ENCODE assay signal across 17 cellular contexts in the genomic region with DNA sequence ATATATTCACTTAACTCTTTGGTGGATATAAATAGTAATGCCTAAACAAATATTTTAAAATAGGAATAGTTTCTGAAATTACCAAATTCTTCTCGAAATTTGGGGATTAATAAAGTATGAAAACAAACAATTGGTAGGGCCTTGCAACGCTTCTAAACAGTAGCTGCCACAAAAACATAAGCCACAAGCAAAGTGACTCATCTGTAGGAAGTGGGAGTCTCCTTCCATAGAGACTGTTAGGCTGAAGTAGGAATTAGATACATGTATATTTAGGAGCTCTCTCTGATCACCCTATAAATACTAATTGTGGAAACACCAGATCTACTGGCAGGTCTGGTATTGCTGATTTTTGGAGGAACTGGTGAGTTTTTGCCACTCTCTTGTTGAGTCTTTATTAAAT. TPM values are rescaled to one million over a fixed set of nuclear protein-coding genes. Genes with fewer than 3 reads are reported as not detected.
A peak's percentile ranks its signal among the peaks of the same experiment; 100 is the strongest.
DNase-seq lines count a peak whose midpoint lies in the region; ATAC-seq and TF ChIP-seq lines count a peak whose summit lies in the region.
"Had no signal": no experiment of that assay in that cellular context is flagged by ENCODE, and none has a peak within 500 bp of the region (broad histone marks: within the 10 kb centered on the region; RNA-seq: fewer than 3 reads in every experiment).

No MANE protein-coding gene starts in this region.

- H3K4me1 ChIP-seq in GM23338 (ENCODE audit: insufficient read depth), result peaks cover 8% of the 10 kb centered on the region; the same call in 1 of the 2 replicates
- H3K4me1 ChIP-seq in PC-3 (ENCODE audit: insufficient read depth, low read length), result peaks cover 13% of the 10 kb centered on the region
- peaks cover 23% of the 10 kb centered on the region for H3K4me1 ChIP-seq in parathyroid adenoma
- H3K4me1 ChIP-seq: left lung had no signal

- H3K27me3 ChIP-seq in GM23338 (ENCODE audit: insufficient read depth) (no peaks in the 10 kb centered on the region), PC-3 (ENCODE audit: low read length) (no peaks in the 10 kb centered on the region), parathyroid adenoma (ENCODE audit: control insufficient read depth, insufficient read depth, low read length) (no peaks in the 10 kb centered on the region)
- H3K27me3 ChIP-seq: left lung had no signal

- peak overlapping the region; percentile 63; the same call in 1 of the 2 replicates for H2AFZ ChIP-seq in GM23338
- no peak overlapping the region for H2AFZ ChIP-seq in PC-3 (ENCODE audit: low read length)
- H2AFZ ChIP-seq in parathyroid adenoma, result peak overlapping the region; percentile 78

- H3F3A ChIP-seq in GM23338 (replicated peaks; ENCODE audit: low read depth), result no peaks in the 10 kb centered on the region
- H3F3A ChIP-seq in PC-3 (ENCODE audit: low read length, unreplicated experiment), result no peaks in the 10 kb centered on the region

- H4K20me1 ChIP-seq in GM23338 (replicated peaks; ENCODE audit: insufficient read depth), result no peaks in the 10 kb centered on the region
- H4K20me1 ChIP-seq in PC-3 (ENCODE audit: low read length), result no peaks in the 10 kb centered on the region

- H3K79me2 ChIP-seq in GM23338 (replicated peaks; ENCODE audit: insufficient read depth), result no peaks in the 10 kb centered on the region
- H3K79me2 ChIP-seq in PC-3 (ENCODE audit: low read length), result no peaks in the 10 kb centered on the region
- no peaks in the 10 kb centered on the region for H3K79me2 ChIP-seq in parathyroid adenoma

- H3K9me3 Mint-ChIP-seq in GM23338, result no peaks in the 10 kb centered on the region; the same call in 2 of the 3 replicates
- H3K9me3 Mint-ChIP-seq in activated CD8-positive, alpha-beta T cell treated with anti-CD3 and anti-CD28 coated beads, Interleukin-2, amount 10 ng/mL, durations not matched to agents 7 days and 5 days (ENCODE audit: insufficient read depth), result no peaks in the 10 kb centered on the region
- H3K9me3 Mint-ChIP-seq: activated CD4-positive, alpha-beta memory T cell treated with anti-CD3 and anti-CD28 coated beads, Interleukin-2, amount 10 ng/mL, durations not matched to agents 7 days and 5 days; naive B cell had no signal

- DNase-seq in GM23338 (ENCODE audit: low spot score) (no peak), PC-3 (peak; percentile 49), choroid plexus epithelial cell (ENCODE audit: low read depth) (peak; percentile 50), DMS79 (lab: John Stamatoyannopoulos, UW) (no peak)
- DNase-seq in activated CD8-positive, alpha-beta T cell treated with anti-CD3 and anti-CD28 coated beads, Interleukin-2, amount 10 ng/mL, durations not matched to agents 7 days and 5 days, result no peak
- no peak for DNase-seq in stimulated activated CD4-positive, alpha-beta T cell treated with anti-CD3 and anti-CD28 coated beads, Interleukin-12 subunit alpha, Interleukin-12 subunit beta, amount 100 ng/mL, for 4 hours
- DNase-seq: activated CD4-positive, alpha-beta memory T cell treated with anti-CD3 and anti-CD28 coated beads, Interleukin-2, amount 10 ng/mL, durations not matched to agents 7 days and 5 days; cortex of kidney; DMS 273 treated with DMSO at 0.1 percent for 48 hours; left lung; naive B cell; NCI-H1417 treated with DMSO at 0.1 percent for 48 hours; NCI-H345 had no signal

- H3K4me3 ChIP-seq in GM23338 (no peak overlapping the region), PC-3 (ENCODE audit: low read length) (no peak overlapping the region), choroid plexus epithelial cell (ENCODE audit: low read depth, low read length) (no peak overlapping the region), parathyroid adenoma (ENCODE audit: low read depth, low read length) (no peak overlapping the region)
- H3K4me3 ChIP-seq: left lung had no signal

- no peak overlapping the region for H3K4me2 ChIP-seq in GM23338
- H3K4me2 ChIP-seq in PC-3 (ENCODE audit: low read length), result no peak overlapping the region
- H3K4me2 ChIP-seq in parathyroid adenoma (ENCODE audit: low read length), result no peak overlapping the region

- BruUV-seq in PC-3 (replicated peaks; lab: Mats Ljungman, UMichigan), result no TSS peak

- H3K4me3 Mint-ChIP-seq in GM23338, result no peak overlapping the region
- no peak overlapping the region for H3K4me3 Mint-ChIP-seq in activated CD8-positive, alpha-beta T cell treated with anti-CD3 and anti-CD28 coated beads, Interleukin-2, amount 10 ng/mL, durations not matched to agents 7 days and 5 days
- H3K4me3 Mint-ChIP-seq: activated CD4-positive, alpha-beta memory T cell treated with anti-CD3 and anti-CD28 coated beads, Interleukin-2, amount 10 ng/mL, durations not matched to agents 7 days and 5 days; naive B cell had no signal

- ATAC-seq in GM23338, result no peak
- peak; percentile 93 for ATAC-seq in PC-3
- no peak for ATAC-seq in activated CD8-positive, alpha-beta T cell treated with anti-CD3 and anti-CD28 coated beads, Interleukin-2, amount 10 ng/mL, durations not matched to agents 7 days and 5 days
- ATAC-seq: esophagus mucosa, left lung had no signal

- H3K9me3 ChIP-seq in PC-3 (ENCODE audit: low read length), result no peaks in the 10 kb centered on the region
- H3K9me3 ChIP-seq in parathyroid adenoma (ENCODE audit: control insufficient read depth, low read length), result no peaks in the 10 kb centered on the region
- H3K9me3 ChIP-seq: left lung had no signal

- H3K27me3 Mint-ChIP-seq in GM23338 (ENCODE audit: insufficient read depth, low read depth, poor library complexity), result no peaks in the 10 kb centered on the region
- peaks cover 9% of the 10 kb centered on the region for H3K27me3 Mint-ChIP-seq in activated CD8-positive, alpha-beta T cell treated with anti-CD3 and anti-CD28 coated beads, Interleukin-2, amount 10 ng/mL, durations not matched to agents 7 days and 5 days (ENCODE audit: low read depth)

- H3K36me3 ChIP-seq in GM23338 (ENCODE audit: insufficient read depth), result no peaks in the 10 kb centered on the region
- H3K36me3 ChIP-seq in PC-3 (ENCODE audit: low read depth, low read length), result no peaks in the 10 kb centered on the region
- H3K36me3 ChIP-seq in parathyroid adenoma (ENCODE audit: control insufficient read depth, insufficient read depth, low read length), result no peaks in the 10 kb centered on the region
- H3K36me3 ChIP-seq: left lung had no signal

- TF ChIP-seq CTCF in GM23338 (conservative IDR thresholded peaks at IDR 0.05; ENCODE audit: low read depth in 2 of 2) (no peak), PC-3 (conservative IDR thresholded peaks at IDR 0.05; ENCODE audit: low read depth, low read length) (no peak), choroid plexus epithelial cell (conservative IDR thresholded peaks at IDR 0.05; ENCODE audit: low read depth, low read length) (no peak), parathyroid adenoma (IDR thresholded peaks at IDR 0.05) (no peak)

- intact Hi-C loops in PC-3 (cut with micrococcal nuclease), result no loop called here

- peaks cover 29% of the 10 kb centered on the region for H3K4me1 Mint-ChIP-seq in GM23338
- H3K4me1 Mint-ChIP-seq in activated CD8-positive, alpha-beta T cell treated with anti-CD3 and anti-CD28 coated beads, Interleukin-2, amount 10 ng/mL, durations not matched to agents 7 days and 5 days (ENCODE audit: low read depth), result no peaks in the 10 kb centered on the region
- H3K4me1 Mint-ChIP-seq: activated CD4-positive, alpha-beta memory T cell treated with anti-CD3 and anti-CD28 coated beads, Interleukin-2, amount 10 ng/mL, durations not matched to agents 7 days and 5 days; naive B cell had no signal

- H3K27ac ChIP-seq in GM23338 (ENCODE audit: low read depth) (no peak overlapping the region), PC-3 (ENCODE audit: low read length) (no peak overlapping the region), parathyroid adenoma (peak overlapping the region; percentile 37)
- H3K27ac ChIP-seq: left lung had no signal

- H3K36me3 Mint-ChIP-seq in GM23338 (ENCODE audit: low read depth), result no peaks in the 10 kb centered on the region
- H3K36me3 Mint-ChIP-seq in activated CD8-positive, alpha-beta T cell treated with anti-CD3 and anti-CD28 coated beads, Interleukin-2, amount 10 ng/mL, durations not matched to agents 7 days and 5 days (ENCODE audit: low read depth), result no peaks in the 10 kb centered on the region
- H3K36me3 Mint-ChIP-seq: naive B cell had no signal

- H3K9me2 ChIP-seq in GM23338 (ENCODE audit: insufficient read depth) (no peaks in the 10 kb centered on the region), PC-3 (replicated peaks; ENCODE audit: low read length) (no peaks in the 10 kb centered on the region)

- no peak overlapping the region for H3K27ac Mint-ChIP-seq in GM23338
- no peak overlapping the region for H3K27ac Mint-ChIP-seq in activated CD8-positive, alpha-beta T cell treated with anti-CD3 and anti-CD28 coated beads, Interleukin-2, amount 10 ng/mL, durations not matched to agents 7 days and 5 days
- H3K27ac Mint-ChIP-seq: activated CD4-positive, alpha-beta memory T cell treated with anti-CD3 and anti-CD28 coated beads, Interleukin-2, amount 10 ng/mL, durations not matched to agents 7 days and 5 days; naive B cell had no signal

- H3K9ac ChIP-seq in PC-3 (ENCODE audit: low read length) (no peak overlapping the region), parathyroid adenoma (no peak overlapping the region)

- CTCF ChIA-PET in PC-3 (lab: Charles Lee), result interaction anchor here (1.1 kb wide), 1 partner anchor 222 kb away, joined by 4 read pairs; no protein-coding TSS in a partner anchor
- CTCF ChIA-PET in activated CD8-positive, alpha-beta T cell treated with anti-CD3 and anti-CD28 coated beads, Interleukin-2, amount 10 ng/mL, durations not matched to agents 7 days and 5 days (lab: Charles Lee), result no interaction called here

- POLR2A ChIA-PET in PC-3 (lab: Charles Lee; ENCODE audit: unreplicated experiment), result no interaction called here
- POLR2A ChIA-PET in activated CD8-positive, alpha-beta T cell treated with anti-CD3 and anti-CD28 coated beads, Interleukin-2, amount 10 ng/mL, durations not matched to agents 7 days and 5 days (lab: Charles Lee), result interaction anchor here (0.6 kb wide), 1 partner anchor 121 kb away, joined by 4 read pairs; no protein-coding TSS in a partner anchor

TF ChIP-seq in GM23338, 12 proteins besides CTCF, POLR2A, EP300 and RAD21 (continues in another document):
- TF ChIP-seq POLR2AphosphoS5 (IDR thresholded peaks at IDR 0.05; ENCODE audit: low read depth) (no peak), JUNB (IDR thresholded peaks at IDR 0.05; ENCODE audit: unreplicated experiment) (no peak), EZH2phosphoT487 (IDR thresholded peaks at IDR 0.05; ENCODE audit: unreplicated experiment) (no peak)

RNA-seq across cellular contexts. Expression of a gene that starts 5.7 kb away (rescaled TPM):
- not detected in 2 replicates for total RNA-seq in GM23338 (2014; rRNA removed; shearing (Covaris generic))
- polyA plus RNA-seq in GM23338 (2016; fragmentation: Nextera tagmentation; extraction: Ambion mirVana), result not detected in 2 replicates
- not detected in 2 replicates for total RNA-seq in PC-3 (2014; rRNA removed)
- not detected for total RNA-seq in activated CD8-positive, alpha-beta T cell treated with anti-CD3 and anti-CD28 coated beads, Interleukin-2, amount 10 ng/mL, durations not matched to agents 7 days and 5 days
- total RNA-seq: activated CD4-positive, alpha-beta memory T cell treated with anti-CD3 and anti-CD28 coated beads, Interleukin-2, amount 10 ng/mL, durations not matched to agents 7 days and 5 days; esophagus mucosa; left lung had no signal
- polyA plus RNA-seq: BJ had no signal

RNA-seq across cellular contexts. Expression of a gene that starts 48.3 kb away (rescaled TPM):
- total RNA-seq in GM23338 (2014; rRNA removed; shearing (Covaris generic)), result not detected in 2 replicates
- not detected in 2 replicates for polyA plus RNA-seq in GM23338 (2016; fragmentation: Nextera tagmentation; extraction: Ambion mirVana)
- not detected in 2 replicates for total RNA-seq in PC-3 (2014; rRNA removed)
- not detected for total RNA-seq in activated CD8-positive, alpha-beta T cell treated with anti-CD3 and anti-CD28 coated beads, Interleukin-2, amount 10 ng/mL, durations not matched to agents 7 days and 5 days
- total RNA-seq: activated CD4-positive, alpha-beta memory T cell treated with anti-CD3 and anti-CD28 coated beads, Interleukin-2, amount 10 ng/mL, durations not matched to agents 7 days and 5 days; esophagus mucosa; left lung; pulmonary artery endothelial cell had no signal
- polyA plus RNA-seq: BJ had no signal

Comparison
In these comparisons a context has a peak if more than half of its experiments do, and no peak if none do; other contexts are left out.
1. DNase-seq: peak in PC-3 (single experiment) and choroid plexus epithelial cell (single experiment); none in GM23338 (single experiment), activated CD8-positive, alpha-beta T cell treated with anti-CD3 and anti-CD28 coated beads, Interleukin-2, amount 10 ng/mL, durations not matched to agents 7 days and 5 days (single experiment), stimulated activated CD4-positive, alpha-beta T cell treated with anti-CD3 and anti-CD28 coated beads, Interleukin-12 subunit alpha, Interleukin-12 subunit beta, amount 100 ng/mL, for 4 hours (single experiment) and DMS79 (single experiment).